In genomic region chr19:41701401-41702075, GRCh38 we compare ENCODE assay signal across 2 cellular contexts.
TF ChIP-seq lines count a peak whose summit lies in the region.

No MANE protein-coding gene starts in this region.

TF ChIP-seq in HepG2, 621 proteins besides CTCF, POLR2A, EP300 and RAD21:
- TF ChIP-seq HIVEP1 (CRISPR knock-in tag; IDR thresholded peaks at IDR 0.05) = no peak
- TF ChIP-seq CHCHD3 (CRISPR knock-in tag; IDR thresholded peaks at IDR 0.05) = no peak
- no peak for TF ChIP-seq SETDB1 (CRISPR knock-in tag; IDR thresholded peaks at IDR 0.05; ENCODE audit: borderline replicate concordance)
- TF ChIP-seq ZNF441 (CRISPR knock-in tag; IDR thresholded peaks at IDR 0.05; ENCODE audit: borderline replicate concordance) = no peak
- TF ChIP-seq ZNF343 (CRISPR knock-in tag; IDR thresholded peaks at IDR 0.05) = no peak
- TF ChIP-seq SSRP1 (CRISPR knock-in tag; IDR thresholded peaks at IDR 0.05) = no peak
- no peak for TF ChIP-seq ZNF543 (CRISPR knock-in tag; IDR thresholded peaks at IDR 0.05)
- TF ChIP-seq MTERF4 (CRISPR knock-in tag; IDR thresholded peaks at IDR 0.05) = no peak
- no peak for TF ChIP-seq ZNF720 (CRISPR knock-in tag; IDR thresholded peaks at IDR 0.05)
- no peak for TF ChIP-seq PCBP1 (IDR thresholded peaks at IDR 0.05; ENCODE audit: borderline replicate concordance, low read depth, low read length)
- TF ChIP-seq RXRA (CRISPR knock-in tag; IDR thresholded peaks at IDR 0.05) = no peak
- no peak for TF ChIP-seq CEBPZ (IDR thresholded peaks at IDR 0.05; ENCODE audit: low read length)
- no peak for TF ChIP-seq ZNF607 (CRISPR knock-in tag; IDR thresholded peaks at IDR 0.05; ENCODE audit: borderline replicate concordance)
- TF ChIP-seq JDP2 (CRISPR knock-in tag; IDR thresholded peaks at IDR 0.05; ENCODE audit: borderline replicate concordance) = no peak
- no peak for TF ChIP-seq REXO4 (CRISPR knock-in tag; IDR thresholded peaks at IDR 0.05; ENCODE audit: borderline replicate concordance)
- no peak for TF ChIP-seq ZNF207 (IDR thresholded peaks at IDR 0.05; ENCODE audit: borderline replicate concordance)

TF ChIP-seq in GM12891, 5 proteins besides CTCF, POLR2A, EP300 and RAD21:
- TF ChIP-seq POLR2AphosphoS5 (IDR thresholded peaks at IDR 0.05; ENCODE audit: low read depth, low read length) (no peak), SPI1 (IDR thresholded peaks at IDR 0.05; ENCODE audit: low read depth, low read length) (no peak), POU2F2 (IDR thresholded peaks at IDR 0.05; ENCODE audit: low read depth, low read length) (no peak), PAX5 (IDR thresholded peaks at IDR 0.05; ENCODE audit: insufficient read depth, low read length, severe bottlenecking) (no peak), TAF1 (IDR thresholded peaks at IDR 0.05; ENCODE audit: low read depth, low read length) (no peak)
